26 cellular contexts compared by ENCODE assay signal in the genomic region with DNA sequence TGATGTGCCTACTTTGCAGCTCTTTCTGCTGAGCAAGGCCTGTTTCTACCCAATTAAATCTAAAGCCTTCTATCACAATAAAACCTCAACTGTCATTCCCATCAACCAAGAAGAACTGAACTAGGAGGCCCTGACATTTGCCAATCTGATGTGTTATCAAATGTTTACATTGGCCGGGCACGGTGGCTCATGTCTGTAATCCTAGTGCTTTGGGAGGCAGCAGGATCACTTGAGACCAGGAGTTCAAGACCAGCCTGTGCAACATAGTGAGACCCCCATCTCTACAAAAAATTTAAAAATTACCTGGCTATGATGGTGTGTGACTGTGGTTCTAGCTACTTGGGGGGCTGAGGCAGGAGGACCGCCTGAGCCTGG. TPM values are rescaled to one million over a fixed set of nuclear protein-coding genes. Genes with fewer than 3 reads are reported as not detected.
DNase-seq lines count a peak whose midpoint lies in the region; ATAC-seq, FAIRE-seq and TF ChIP-seq lines count a peak whose summit lies in the region.
"Had no signal": no experiment of that assay in that cellular context is flagged by ENCODE, and none has a peak within 500 bp of the region (broad histone marks: within the 10 kb centered on the region; RNA-seq: fewer than 3 reads in every experiment).

No MANE protein-coding gene starts in this region.

- intact Hi-C loops in GM12878 (cut with micrococcal nuclease; ENCODE audit: unreplicated experiment) = loop anchor here (1.0 to 10.0 kb wide), 3 partner anchors 28 to 426 kb away; partner anchors contain the start of gene ZFP36

- H3K9ac ChIP-seq in GM12878 (ENCODE audit: control insufficient read depth, insufficient read depth, low read length) = no peak overlapping the region; the same call in 1 of the 2 replicates
- no peak overlapping the region for H3K9ac ChIP-seq in H9 (ENCODE audit: extremely low read depth, insufficient read length, low read length)

- TF ChIP-seq RAD21 in GM12878 (IDR thresholded peaks at IDR 0.05; ENCODE audit: insufficient read depth, low read depth, low read length) = no peak

- no peak overlapping the region for H3K4me3 Mint-ChIP-seq in T-helper 1 cell treated with Interleukin-12 subunit alpha and Interleukin-12 subunit beta and Interleukin-4 antibody, amounts not matched to agents 30 μg/mL and 1 μg/mL, for 36 hours
- no peak overlapping the region for H3K4me3 Mint-ChIP-seq in mesothelial cell of epicardium
- H3K4me3 Mint-ChIP-seq in H9 = no peak overlapping the region
- H3K4me3 Mint-ChIP-seq: CD8-positive, alpha-beta memory T cell; stimulated activated naive B cell treated with anti-CD40 and anti-IgM and Interleukin-4, amounts not matched to agents 10 μg/mL and 1 μg/mL and 100 μg/mL, for 72 hours had no signal

- H3K27me3 Mint-ChIP-seq in T-helper 1 cell treated with Interleukin-12 subunit alpha and Interleukin-12 subunit beta and Interleukin-4 antibody, amounts not matched to agents 30 μg/mL and 1 μg/mL, for 36 hours (ENCODE audit: low read depth) = peaks cover 23% of the 10 kb centered on the region
- H3K27me3 Mint-ChIP-seq in mesothelial cell of epicardium (ENCODE audit: low read depth) (no peaks in the 10 kb centered on the region), H9 (ENCODE audit: low read depth) (peaks cover 8% of the 10 kb centered on the region)

- no peak overlapping the region for H4K91ac ChIP-seq in H9 (ENCODE audit: insufficient read length, low read depth, low read length)

- WGBS in GM12878 (ENCODE audit: insufficient coverage, insufficient replicate concordance, low lambda C conversion rate, missing lambda C conversion rate) = 82% methylated on average over 3 of the region's 3 CpGs
- no CpG with 5 or more reads among the region's 3 CpGs for WGBS in H9 (ENCODE audit: extremely low coverage, insufficient read length, low lambda C conversion rate)

- peaks cover 13% of the 10 kb centered on the region for H3K23me2 ChIP-seq in H9 (ENCODE audit: insufficient read length, low read depth, low read length, poor library complexity, severe bottlenecking)

- H2BK20ac ChIP-seq in H9 (ENCODE audit: low read depth, low read length, poor library complexity, severe bottlenecking) = no peak overlapping the region

- H4K5ac ChIP-seq in H9 (ENCODE audit: insufficient read length, low read depth, low read length) = no peak overlapping the region

- no peak overlapping the region for H4K8ac ChIP-seq in H9 (replicated peaks; ENCODE audit: insufficient read length, low read depth, low read length)

- H3K14ac ChIP-seq in H9 (ENCODE audit: insufficient read depth, low read length) = no peak overlapping the region

- CTCF ChIA-PET in HEK293T (lab: Yijun Ruan, JAX) = interaction anchor here (1.4 kb wide), 1 partner anchor 11 kb away, joined by 7 read pairs; no protein-coding TSS in a partner anchor
- CTCF ChIA-PET in GM12878 (lab: Yijun Ruan, JAX) = interaction anchor here (0.6 to 4.0 kb wide), 11 partner anchors 15 to 249 kb away, joined by 3 to 28 read pairs (median 6); partner anchors contain the start of genes MRPS12 and SARS2

- no peak for DNase-seq in T-helper 1 cell
- DNase-seq in HEK293T (ENCODE audit: extremely low spot score) = no peak
- DNase-seq in GM12878 (ENCODE audit: low read depth, low spot score) = no peak
- DNase-seq in mesothelial cell of epicardium (ENCODE audit: low spot score in 2 of 2, unreplicated experiment in 2 of 2) = no peak
- DNase-seq in NCI-H2107 (lab: John Stamatoyannopoulos, UW) = no peak
- no peak for DNase-seq in H9
- DNase-seq in foreskin fibroblast = no peak
- DNase-seq: activated CD4-positive, alpha-beta T cell treated with anti-CD3 and anti-CD28 coated beads for 4 hours; AML-193; caudate nucleus; CD8-positive, alpha-beta memory T cell; heart right ventricle; KBM-7; left lung; NCI-H187 treated with DMSO at 0.1 percent for 48 hours; NCI-H2227 treated with DMSO at 0.1 percent for 48 hours; NCI-H774; OCI-M1; Right ventricle myocardium superior; SW 1271 had no signal

- no peak for TF ChIP-seq POLR2A in GM12878 (IDR thresholded peaks at IDR 0.05; ENCODE audit: low read depth, low read length)

- ATAC-seq in GM12878 = no peak
- ATAC-seq: heart right ventricle, left lung had no signal

- no peaks in the 10 kb centered on the region for H4K20me1 ChIP-seq in GM12878 (ENCODE audit: control insufficient read depth, insufficient read depth)
- H4K20me1 ChIP-seq in H9 (ENCODE audit: control insufficient read depth, insufficient read depth, insufficient read length) = no peaks in the 10 kb centered on the region

- no peak for FAIRE-seq in GM12878 (lab: Jason Lieb, UNC)
- FAIRE-seq: G401.6 had no signal

- peaks cover 6% of the 10 kb centered on the region for H3K9me3 Mint-ChIP-seq in T-helper 1 cell treated with Interleukin-12 subunit alpha and Interleukin-12 subunit beta and Interleukin-4 antibody, amounts not matched to agents 30 μg/mL and 1 μg/mL, for 36 hours
- peaks cover 5% of the 10 kb centered on the region for H3K9me3 Mint-ChIP-seq in mesothelial cell of epicardium
- peaks cover 10 to 11% of the 10 kb centered on the region in 2 experiments for H3K9me3 Mint-ChIP-seq in H9

- RAD21 ChIA-PET in GM12878 (lab: Charles Lee; ENCODE audit: unreplicated experiment) = interaction anchor here (0.6 to 3.9 kb wide), 6 partner anchors 9 to 175 kb away, joined by 3 to 27 read pairs (median 4); partner anchors contain the start of gene FBXO27

- H3K27ac ChIP-seq in GM12878 (ENCODE audit: control insufficient read depth, insufficient read depth) (peak overlapping the region; percentile 78), H9 (ENCODE audit: insufficient read length, low read depth, low read length) (no peak overlapping the region)
- H3K27ac ChIP-seq: 22Rv1, heart right ventricle, left lung, skin epidermis had no signal

- H3K79me2 ChIP-seq in GM12878 (ENCODE audit: control insufficient read depth, insufficient read depth, low read length) = no peaks in the 10 kb centered on the region
- H3K79me2 ChIP-seq in H9 (ENCODE audit: insufficient read depth, low read length) = no peaks in the 10 kb centered on the region

- H3T11ph ChIP-seq in H9 (ENCODE audit: low read length) = no peak overlapping the region

- POLR2A ChIA-PET in HEK293T (lab: Yijun Ruan, JAX) (interaction anchor here (1.0 kb wide), 1 partner anchor 11 kb away, joined by 3 read pairs; no protein-coding TSS in a partner anchor), GM12878 (lab: Charles Lee) (interaction anchor here (0.6 to 2.5 kb wide), 4 partner anchors 10 to 36 kb away, joined by 3 to 15 read pairs (median 4); no protein-coding TSS in a partner anchor)

- SMC1A ChIA-PET in GM12878 (lab: Charles Lee; ENCODE audit: uncharacterized antibody, unreplicated experiment) = interaction anchor here (1.2 to 4.2 kb wide), 6 partner anchors 17 to 115 kb away, joined by 3 to 20 read pairs (median 6); no protein-coding TSS in a partner anchor

- no peak overlapping the region for H2BK120ac ChIP-seq in H9 (ENCODE audit: low read depth, low read length, poor library complexity, severe bottlenecking)

- peaks cover 21% of the 10 kb centered on the region for H3K4me1 ChIP-seq in GM12878 (ENCODE audit: control insufficient read depth, insufficient read depth, low read length)
- H3K4me1 ChIP-seq in H9 (ENCODE audit: insufficient read depth, low read length) = no peaks in the 10 kb centered on the region

- in situ Hi-C loops in GM12878 (cut with MboI) = no loop called here

- H3K23ac ChIP-seq in H9 (ENCODE audit: insufficient read length, low read depth, low read length) = no peak overlapping the region

- peaks cover 0 to 3% of the 10 kb centered on the region in 2 experiments; a peak in 2 of 4 replicates for H3K27me3 ChIP-seq in GM12878 (replicated peaks in 1 of 2; ENCODE audit: control insufficient read depth in 2 of 2, insufficient read depth in 2 of 2, low read length in 1 of 2)
- no peaks in the 10 kb centered on the region for H3K27me3 ChIP-seq in H9 (ENCODE audit: insufficient read depth, low read length)

- no peak overlapping the region for H2BK15ac ChIP-seq in H9 (ENCODE audit: low read depth, low read length)

- TF ChIP-seq EP300 in GM12878 (IDR thresholded peaks at IDR 0.05; ENCODE audit: borderline replicate concordance in 1 of 2, control insufficient read depth in 1 of 2, low read depth in 2 of 2, low read length in 2 of 2) = no peak

- peak overlapping the region; percentile 11 for H3K4me2 ChIP-seq in GM12878 (ENCODE audit: control insufficient read depth, insufficient read depth)
- no peak overlapping the region for H3K4me2 ChIP-seq in H9 (ENCODE audit: insufficient read depth, insufficient read length, low read length)

- TF ChIP-seq CTCF in GM12878 (IDR thresholded peaks at IDR 0.05 in 2 of 3, conservative IDR thresholded peaks at IDR 0.05 in 1 of 3; ENCODE audit: control insufficient read depth in 2 of 3, extremely low read depth in 1 of 3, insufficient read depth in 1 of 3, low read depth in 3 of 3, low read length in 3 of 3) (no peak), mesothelial cell of epicardium (IDR thresholded peaks at IDR 0.05; ENCODE audit: unreplicated experiment) (no peak), H9 (conservative IDR thresholded peaks at IDR 0.05) (no peak), foreskin fibroblast (IDR thresholded peaks at IDR 0.05; ENCODE audit: low read depth, low read length) (no peak)

- H3K9me3 ChIP-seq in GM12878 (replicated peaks; ENCODE audit: control insufficient read depth, insufficient read depth, low read length) (peaks cover 2% of the 10 kb centered on the region; the same call in 2 of the 3 replicates), H9 (ENCODE audit: control insufficient read depth, low read depth, low read length) (no peaks in the 10 kb centered on the region)

- H2AFZ ChIP-seq in GM12878 (ENCODE audit: control insufficient read depth, low read depth, low read length) = no peak overlapping the region
- H2AFZ ChIP-seq in H9 (ENCODE audit: low read length) = no peak overlapping the region

- peak overlapping the region; percentile 15 for H3K27ac Mint-ChIP-seq in T-helper 1 cell treated with Interleukin-12 subunit alpha and Interleukin-12 subunit beta and Interleukin-4 antibody, amounts not matched to agents 30 μg/mL and 1 μg/mL, for 36 hours
- H3K27ac Mint-ChIP-seq in mesothelial cell of epicardium = peak overlapping the region; percentile 47
- no peak overlapping the region for H3K27ac Mint-ChIP-seq in H9
- H3K27ac Mint-ChIP-seq: stimulated activated naive B cell treated with anti-CD40 and anti-IgM and Interleukin-4, amounts not matched to agents 10 μg/mL and 1 μg/mL and 100 μg/mL, for 72 hours had no signal

- H3K4me1 Mint-ChIP-seq in T-helper 1 cell treated with Interleukin-12 subunit alpha and Interleukin-12 subunit beta and Interleukin-4 antibody, amounts not matched to agents 30 μg/mL and 1 μg/mL, for 36 hours (ENCODE audit: low read depth) = peaks cover 11% of the 10 kb centered on the region
- peaks cover 27% of the 10 kb centered on the region for H3K4me1 Mint-ChIP-seq in mesothelial cell of epicardium
- peaks cover 14 to 19% of the 10 kb centered on the region in 2 experiments for H3K4me1 Mint-ChIP-seq in H9

- no peaks in the 10 kb centered on the region for H3K36me3 ChIP-seq in GM12878 (ENCODE audit: control insufficient read depth in 2 of 2, insufficient read depth in 2 of 2, low read length in 1 of 2)
- H3K36me3 ChIP-seq: heart right ventricle, left lung had no signal

- H2BK12ac ChIP-seq in H9 (ENCODE audit: insufficient read length, low read depth, low read length) = no peak overlapping the region

- no peak overlapping the region for H3K4ac ChIP-seq in H9 (ENCODE audit: low read depth, low read length)

- H3K18ac ChIP-seq in H9 (ENCODE audit: insufficient read length, low read depth, low read length) = no peak overlapping the region

- no peak overlapping the region for H3K4me3 ChIP-seq in GM12878
- H3K4me3 ChIP-seq in foreskin fibroblast (ENCODE audit: low read depth in 1 of 2, low read length in 2 of 2) = no peak overlapping the region
- H3K4me3 ChIP-seq: heart right ventricle, left lung, skin epidermis had no signal

- H3K36me3 Mint-ChIP-seq in T-helper 1 cell treated with Interleukin-12 subunit alpha and Interleukin-12 subunit beta and Interleukin-4 antibody, amounts not matched to agents 30 μg/mL and 1 μg/mL, for 36 hours (ENCODE audit: low read depth) = peaks cover 6% of the 10 kb centered on the region
- peaks cover 4% of the 10 kb centered on the region for H3K36me3 Mint-ChIP-seq in mesothelial cell of epicardium
- H3K36me3 Mint-ChIP-seq in H9 (ENCODE audit: insufficient read depth in 1 of 3, low read depth in 3 of 3) = peaks cover 8 to 10% (median 9%) of the 10 kb centered on the region in 3 experiments

- H2BK5ac ChIP-seq in H9 (ENCODE audit: insufficient read length, low read length) = no peak overlapping the region

- BruUV-seq in GM12878 (replicated peaks; lab: Mats Ljungman, UMichigan) = no TSS peak

- no peaks in the 10 kb centered on the region for H3K79me1 ChIP-seq in H9 (ENCODE audit: insufficient read depth, low read depth, low read length, poor library complexity, severe bottlenecking)

- no peak overlapping the region for H2AK5ac ChIP-seq in H9 (ENCODE audit: insufficient read length, low read length)

- H3K56ac ChIP-seq in H9 (ENCODE audit: insufficient read length, low read depth, low read length) = no peak overlapping the region

RNA-seq across cellular contexts. Expression of gene FBXO17, which starts 2.8 kb away (rescaled TPM):
- total RNA-seq in GM12878 (2013; cell fraction: nucleolus; rRNA removed) = 4.4 and 5.4 TPM in 2 replicates
- total RNA-seq in GM12878 (2014; rRNA removed) (7.2 and 10.6 TPM in 2 replicates), GM12878 (2014; rRNA removed; fragmentation: Illumina TruSeq; extraction: Trizol) (5.5 and 5.6 TPM in 2 replicates), GM12878 (2021) (8.7 and 11.1 TPM in 2 replicates), mesothelial cell of epicardium (72.7 to 77.3 TPM (median 72.8 TPM) in 3 replicates), H9 (2021) (25.5 and 25.9 TPM in 2 replicates)
- 0.30 TPM for polyA plus RNA-seq in GM12878 (2011; ENCODE audit: low read depth)
- polyA plus RNA-seq in GM12878 (2011; rRNA removed) (6.5 and 7.2 TPM in 2 replicates), GM12878 (2014; fragmentation: Illumina TruSeq; extraction: Trizol) (5.1 and 6.0 TPM in 2 replicates), GM12878 (2014; fragmentation: Nextera tagmentation; extraction: Ambion mirVana) (1 to 10 TPM; 2.2 to 2.4 TPM), GM12878 (2014; rRNA removed) (8.9 and 11.6 TPM in 2 replicates), GM12878 (2016; fragmentation: Nextera tagmentation; extraction: Ambion mirVana) (1 to 10 TPM; 3.6 to 4.0 TPM)
- 8.3 and 9.4 TPM in 2 replicates for polyA plus RNA-seq in GM12878 (2011; cell fraction: cytosol; rRNA removed)
- polyA plus RNA-seq in GM12878 (2011; cell fraction: nucleus; rRNA removed) = 13.6 and 17.8 TPM in 2 replicates
- 0.55 and 0.63 TPM in 2 replicates for polyA plus RNA-seq in GM12878 (2012)
- 3.0 and 5.8 TPM in 2 replicates for polyA minus RNA-seq in GM12878 (2011; rRNA and poly(A)+ RNA removed)
- 2.7 and 3.2 TPM in 2 replicates for polyA minus RNA-seq in GM12878 (2011; cell fraction: cytosol; rRNA and poly(A)+ RNA removed)
- polyA minus RNA-seq in GM12878 (2011; cell fraction: nucleus; rRNA and poly(A)+ RNA removed) = 2.1 and 5.2 TPM in 2 replicates
- total RNA-seq: CD8-positive, alpha-beta memory T cell had no signal

RNA-seq across cellular contexts. Expression of gene MRPS12, which starts 47.6 kb away (rescaled TPM):
- 21.5 and 25.4 TPM in 2 replicates for total RNA-seq in GM12878 (2013; cell fraction: nucleolus; rRNA removed)
- total RNA-seq in GM12878 (2014; rRNA removed) (120 and 149 TPM in 2 replicates), GM12878 (2014; rRNA removed; fragmentation: Illumina TruSeq; extraction: Trizol) (38.1 and 41.8 TPM in 2 replicates), GM12878 (2021) (101 and 112 TPM in 2 replicates), mesothelial cell of epicardium (22.3 to 24.3 TPM (median 23.5 TPM) in 3 replicates), H9 (2021) (81.3 and 82.4 TPM in 2 replicates)
- polyA plus RNA-seq in GM12878 (2011; ENCODE audit: low read depth) = 21.9 TPM
- polyA plus RNA-seq in GM12878 (2011; rRNA removed) (19.4 and 42.6 TPM in 2 replicates), GM12878 (2014; fragmentation: Illumina TruSeq; extraction: Trizol) (6.0 and 22.8 TPM in 2 replicates), GM12878 (2014; fragmentation: Nextera tagmentation; extraction: Ambion mirVana) (10 to 100 TPM in 1 of 2 experiments, 1 to 10 TPM in 1; 7.3 to 39.6 TPM), GM12878 (2014; rRNA removed) (148 and 171 TPM in 2 replicates), GM12878 (2016; fragmentation: Nextera tagmentation; extraction: Ambion mirVana) (100 to 1,000 TPM; 178 to 205 TPM)
- polyA plus RNA-seq in GM12878 (2011; cell fraction: cytosol; rRNA removed) = 83.1 and 137 TPM in 2 replicates
- 78.3 and 81.7 TPM in 2 replicates for polyA plus RNA-seq in GM12878 (2011; cell fraction: nucleus; rRNA removed)
- 53.3 and 53.6 TPM in 2 replicates for polyA plus RNA-seq in GM12878 (2012)
- polyA minus RNA-seq in GM12878 (2011; rRNA and poly(A)+ RNA removed) = 22.2 and 47.5 TPM in 2 replicates
- 24.0 and 27.7 TPM in 2 replicates for polyA minus RNA-seq in GM12878 (2011; cell fraction: cytosol; rRNA and poly(A)+ RNA removed)
- 21.3 and 34.3 TPM in 2 replicates for polyA minus RNA-seq in GM12878 (2011; cell fraction: nucleus; rRNA and poly(A)+ RNA removed)

RNA-seq across cellular contexts. Expression of gene SARS2, which starts 47.7 kb away (rescaled TPM):
- 36.5 and 40.6 TPM in 2 replicates for total RNA-seq in GM12878 (2013; cell fraction: nucleolus; rRNA removed)
- 33.7 and 34.1 TPM in 2 replicates for total RNA-seq in GM12878 (2014; rRNA removed)
- total RNA-seq in GM12878 (2014; rRNA removed; fragmentation: Illumina TruSeq; extraction: Trizol) = 18.5 and 21.4 TPM in 2 replicates
- total RNA-seq in GM12878 (2021) = 35.9 and 38.2 TPM in 2 replicates
- 15.0 TPM for polyA plus RNA-seq in GM12878 (2011; ENCODE audit: low read depth)
- 9.1 and 20.9 TPM in 2 replicates for polyA plus RNA-seq in GM12878 (2011; rRNA removed)
- polyA plus RNA-seq in GM12878 (2011; cell fraction: cytosol; rRNA removed) = 24.2 and 40.9 TPM in 2 replicates
- 148 and 173 TPM in 2 replicates for polyA plus RNA-seq in GM12878 (2011; cell fraction: nucleus; rRNA removed)
- 23.8 and 28.3 TPM in 2 replicates for polyA plus RNA-seq in GM12878 (2012)
- polyA plus RNA-seq in GM12878 (2014; fragmentation: Illumina TruSeq; extraction: Trizol) = 7.3 and 19.0 TPM in 2 replicates
- 1 to 10 TPM; 2.6 to 7.8 TPM for polyA plus RNA-seq in GM12878 (2014; fragmentation: Nextera tagmentation; extraction: Ambion mirVana)
- polyA plus RNA-seq in GM12878 (2014; rRNA removed) = 50.3 and 77.8 TPM in 2 replicates
- polyA plus RNA-seq in GM12878 (2016; fragmentation: Nextera tagmentation; extraction: Ambion mirVana) = 10 to 100 TPM; 35.8 to 42.7 TPM
- polyA minus RNA-seq in GM12878 (2011; rRNA and poly(A)+ RNA removed) = 11.6 and 33.9 TPM in 2 replicates
- polyA minus RNA-seq in GM12878 (2011; cell fraction: cytosol; rRNA and poly(A)+ RNA removed) = 16.7 and 21.9 TPM in 2 replicates
- 18.9 and 29.1 TPM in 2 replicates for polyA minus RNA-seq in GM12878 (2011; cell fraction: nucleus; rRNA and poly(A)+ RNA removed)
- 59.0 to 70.7 TPM (median 61.3 TPM) in 3 replicates for total RNA-seq in mesothelial cell of epicardium
- 57.4 and 59.7 TPM in 2 replicates for total RNA-seq in H9 (2021)

RNA-seq across cellular contexts. Expression of gene FBXO27, which starts 54.0 kb away (rescaled TPM):
- 3.4 and 5.7 TPM in 2 replicates for total RNA-seq in GM12878 (2013; cell fraction: nucleolus; rRNA removed)
- total RNA-seq in GM12878 (2014; rRNA removed) (5.8 and 6.7 TPM in 2 replicates), GM12878 (2014; rRNA removed; fragmentation: Illumina TruSeq; extraction: Trizol) (9.5 and 12.2 TPM in 2 replicates), GM12878 (2021) (10.7 and 10.8 TPM in 2 replicates), mesothelial cell of epicardium (9.5 to 10.2 TPM (median 9.6 TPM) in 3 replicates), H9 (2021) (14.5 and 16.7 TPM in 2 replicates)
- polyA plus RNA-seq in GM12878 (2011; ENCODE audit: low read depth) = 0.41 TPM
- polyA plus RNA-seq in GM12878 (2011; rRNA removed) (6.7 and 6.9 TPM in 2 replicates), GM12878 (2014; fragmentation: Illumina TruSeq; extraction: Trizol) (9.0 and 11.3 TPM in 2 replicates), GM12878 (2014; fragmentation: Nextera tagmentation; extraction: Ambion mirVana) (1 to 10 TPM; 3.1 to 3.4 TPM), GM12878 (2014; rRNA removed) (13.3 and 15.4 TPM in 2 replicates), GM12878 (2016; fragmentation: Nextera tagmentation; extraction: Ambion mirVana) (1 to 10 TPM; 5.8 to 7.3 TPM)
- 9.5 and 12.5 TPM in 2 replicates for polyA plus RNA-seq in GM12878 (2011; cell fraction: cytosol; rRNA removed)
- 6.7 and 7.1 TPM in 2 replicates for polyA plus RNA-seq in GM12878 (2011; cell fraction: nucleus; rRNA removed)
- polyA plus RNA-seq in GM12878 (2012) = 1.2 and 1.6 TPM in 2 replicates
- 8.7 and 15.4 TPM in 2 replicates for polyA minus RNA-seq in GM12878 (2011; rRNA and poly(A)+ RNA removed)
- polyA minus RNA-seq in GM12878 (2011; cell fraction: cytosol; rRNA and poly(A)+ RNA removed) = 0.80 and 1.6 TPM in 2 replicates
- polyA minus RNA-seq in GM12878 (2011; cell fraction: nucleus; rRNA and poly(A)+ RNA removed) = 1.8 and 6.4 TPM in 2 replicates
- total RNA-seq: mononuclear cell had no signal

Comparison
In these comparisons a context has a peak if more than half of its experiments do, and no peak if none do; other contexts are left out.
1. H3K27ac Mint-ChIP-seq: peak in T-helper 1 cell treated with Interleukin-12 subunit alpha and Interleukin-12 subunit beta and Interleukin-4 antibody, amounts not matched to agents 30 μg/mL and 1 μg/mL, for 36 hours (single experiment) and mesothelial cell of epicardium (single experiment); none in H9 (0 of 3).